Comparison of ENCODE assay signal across 25 cellular contexts in genomic region chr17:57170866-57171265, GRCh38.
DNase-seq lines count a peak whose midpoint lies in the region; TF ChIP-seq lines count a peak whose summit lies in the region.
"Had no signal": no experiment of that assay in that cellular context is flagged by ENCODE, and none has a peak within 500 bp of the region (broad histone marks: within the 10 kb centered on the region; RNA-seq: fewer than 3 reads in every experiment).

No MANE protein-coding gene starts in this region.

- H3K36me3 ChIP-seq in KMS-11 (ENCODE audit: insufficient read depth) (no peaks in the 10 kb centered on the region), mesenchymal stem cell (ENCODE audit: control insufficient read depth in 1 of 2, insufficient read depth in 2 of 2, low read depth in 1 of 2, low read length in 2 of 2) (no peaks in the 10 kb centered on the region)
- H3K36me3 ChIP-seq: BE2C, BLaER1 had no signal

- no peak overlapping the region for H2BK5ac ChIP-seq in mesenchymal stem cell (ENCODE audit: low read depth, low read length, poor library complexity, severe bottlenecking)

- H3K4me2 ChIP-seq in KMS-11 (peak overlapping the region; percentile 10; the same call in 1 of the 2 replicates), mesenchymal stem cell (ENCODE audit: low read length, poor library complexity, severe bottlenecking) (no peak overlapping the region)
- H3K4me2 ChIP-seq: BLaER1 had no signal

- H2BK12ac ChIP-seq in mesenchymal stem cell (ENCODE audit: low read length in 2 of 2): no peak overlapping the region

- H3K27me3 ChIP-seq in KMS-11 (ENCODE audit: insufficient read depth, low read depth) (no peaks in the 10 kb centered on the region), mesenchymal stem cell (ENCODE audit: control insufficient read depth in 1 of 2, insufficient read depth in 1 of 2, low read length in 2 of 2) (peaks cover 8 to 28% of the 10 kb centered on the region in 2 experiments)
- H3K27me3 ChIP-seq: BE2C, BLaER1 had no signal

- H3K14ac ChIP-seq in mesenchymal stem cell (ENCODE audit: low read length in 2 of 2): no peak overlapping the region

- H3K18ac ChIP-seq in mesenchymal stem cell (ENCODE audit: low read depth in 1 of 2, low read length in 2 of 2): no peak overlapping the region

- H4K20me1 ChIP-seq in KMS-11 (ENCODE audit: insufficient read depth): no peaks in the 10 kb centered on the region
- H4K20me1 ChIP-seq: BLaER1 had no signal

- H3K4ac ChIP-seq in mesenchymal stem cell (ENCODE audit: low read depth in 1 of 2, low read length in 2 of 2): no peak overlapping the region

- H3K79me2 ChIP-seq in KMS-11 (ENCODE audit: insufficient read depth, low read depth): no peaks in the 10 kb centered on the region

- no peak overlapping the region for H2BK120ac ChIP-seq in mesenchymal stem cell (ENCODE audit: low read depth, low read length)

- no peak overlapping the region for H2AK5ac ChIP-seq in mesenchymal stem cell (ENCODE audit: low read length, severe bottlenecking)

- TF ChIP-seq CTCF in KMS-11 (conservative IDR thresholded peaks at IDR 0.05; ENCODE audit: low read depth, low read length): no peak

- H3K27ac ChIP-seq in KMS-11 (no peak overlapping the region), mesenchymal stem cell (ENCODE audit: low read length, poor library complexity, severe bottlenecking) (no peak overlapping the region)
- H3K27ac ChIP-seq: BLaER1 had no signal

- H2AFZ ChIP-seq in KMS-11 (ENCODE audit: low read depth): no peak overlapping the region
- peak overlapping the region; percentile 49 for H2AFZ ChIP-seq in mesenchymal stem cell (ENCODE audit: low read depth, low read length)

- H3K4me3 ChIP-seq in KMS-11 (IDR thresholded peaks at IDR 0.05; ENCODE audit: insufficient read depth, low read depth, low read length): no peak overlapping the region
- H3K4me3 ChIP-seq in mesenchymal stem cell (ENCODE audit: insufficient read depth in 1 of 2, low read depth in 1 of 2, low read length in 2 of 2): no peak overlapping the region
- H3K4me3 ChIP-seq: BLaER1, GM12878 had no signal

- no peak overlapping the region for H2BK15ac ChIP-seq in mesenchymal stem cell (ENCODE audit: low read depth, poor library complexity, severe bottlenecking)

- no peak overlapping the region for H4K8ac ChIP-seq in mesenchymal stem cell (ENCODE audit: low read length)

- H3K4me1 ChIP-seq in KMS-11 (ENCODE audit: low read depth, poor library complexity, severe bottlenecking) (peaks cover 26% of the 10 kb centered on the region), mesenchymal stem cell (ENCODE audit: control insufficient read depth, insufficient read depth, low read depth, low read length) (peaks cover 2% of the 10 kb centered on the region)
- H3K4me1 ChIP-seq: BE2C, BLaER1 had no signal

- DNase-seq in NCI-H510A treated with DMSO at 0.1 percent for 48 hours (lab: John Stamatoyannopoulos, UW): peak; percentile 8
- DNase-seq in NCI-H510A (lab: John Stamatoyannopoulos, UW): no peak
- DNase-seq in RPMI8226: peak; percentile 94
- DNase-seq in mesenchymal stem cell: no peak
- no peak for DNase-seq in activated CD8-positive, alpha-beta memory T cell treated with anti-CD3 and anti-CD28 coated beads for 24 hours
- DNase-seq in hippocampal formation (lab: John Stamatoyannopoulos, UW): no peak
- no peak for DNase-seq in foreskin melanocyte
- DNase-seq: 8988T; ACHN; BE2C; C1 segment of cervical spinal cord; CD4-positive, alpha-beta memory T cell; CD4-positive, CD25-positive, alpha-beta regulatory T cell; CD8-positive, alpha-beta memory T cell; COR-L47; DMS 273 treated with DMSO at 0.1 percent for 48 hours; DMS153; DMS53; DMS79; DND-41; EL; GDM1 had no signal

- no peak overlapping the region for H3K9ac ChIP-seq in KMS-11
- no peak overlapping the region for H3K9ac ChIP-seq in mesenchymal stem cell (ENCODE audit: low read length)
- H3K9ac ChIP-seq: BLaER1 had no signal

- no peak overlapping the region for H3K23ac ChIP-seq in mesenchymal stem cell (ENCODE audit: low read length in 2 of 2)

- H3K79me1 ChIP-seq in mesenchymal stem cell (replicated peaks; ENCODE audit: low read length, poor library complexity, severe bottlenecking): no peaks in the 10 kb centered on the region

- no peak overlapping the region for H4K91ac ChIP-seq in mesenchymal stem cell (ENCODE audit: low read length)

- WGBS in mesenchymal stem cell: 55% methylated on average over 4 of the region's 4 CpGs

- no peaks in the 10 kb centered on the region for H3K9me3 ChIP-seq in mesenchymal stem cell (ENCODE audit: control insufficient read depth, low read length)
- H3K9me3 ChIP-seq: BE2C had no signal

Comparison
In these comparisons a context has a peak if more than half of its experiments do, and no peak if none do; other contexts are left out.
1. DNase-seq: peak in NCI-H510A treated with DMSO at 0.1 percent for 48 hours (single experiment) and RPMI8226 (single experiment); none in NCI-H510A (single experiment), mesenchymal stem cell (single experiment), activated CD8-positive, alpha-beta memory T cell treated with anti-CD3 and anti-CD28 coated beads for 24 hours (single experiment), hippocampal formation (0 of 2) and foreskin melanocyte (single experiment).